In the genomic region with DNA sequence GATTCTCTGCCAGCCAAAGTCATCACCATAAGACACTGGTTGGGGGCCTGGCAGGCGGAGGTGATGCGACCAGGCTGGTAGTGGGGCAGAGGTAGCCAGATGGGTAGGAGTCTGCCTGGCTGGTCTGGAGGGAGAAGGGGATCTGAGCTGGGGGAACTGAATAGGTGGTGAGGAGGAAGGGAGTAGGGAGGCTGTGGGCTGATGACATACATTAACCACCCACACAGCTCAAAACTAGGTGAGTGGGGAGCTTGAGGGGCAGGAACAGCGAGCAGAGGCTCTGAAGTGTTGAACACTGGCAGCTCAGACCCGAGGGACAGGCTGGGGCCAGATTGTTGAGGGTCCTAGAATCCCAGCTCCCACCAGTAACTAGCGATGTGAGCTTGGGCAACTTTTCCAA, we compare ENCODE assay signal across 24 cellular contexts.
DNase-seq lines count a peak whose midpoint lies in the region; ATAC-seq and TF ChIP-seq lines count a peak whose summit lies in the region.
"Had no signal": no experiment of that assay in that cellular context is flagged by ENCODE, and none has a peak within 500 bp of the region (broad histone marks: within the 10 kb centered on the region; RNA-seq: fewer than 3 reads in every experiment).

No MANE protein-coding gene starts in this region.

- H3K4me3 Mint-ChIP-seq in activated naive CD8-positive, alpha-beta T cell treated with anti-CD3 and anti-CD28 coated beads, Interleukin-2, amount 10 ng/mL, durations not matched to agents 7 days and 5 days: no peak overlapping the region
- H3K4me3 Mint-ChIP-seq in activated naive CD8-positive, alpha-beta T cell treated with anti-CD3 and anti-CD28 coated beads for 36 hours: no peak overlapping the region
- H3K4me3 Mint-ChIP-seq in effector memory CD8-positive, alpha-beta T cell: peak overlapping the region; percentile 27 to 56
- H3K4me3 Mint-ChIP-seq: activated CD8-positive, alpha-beta memory T cell treated with anti-CD3 and anti-CD28 coated beads, Interleukin-2, amount 10 ng/mL, durations not matched to agents 7 days and 5 days; B cell had no signal

- no peaks in the 10 kb centered on the region for H3K27me3 ChIP-seq in psoas muscle (ENCODE audit: insufficient read depth in 3 of 3, low read length in 2 of 3)
- H3K27me3 ChIP-seq: MG63, pancreas had no signal

- in situ Hi-C loops in GM13977 (cut with MboI; ENCODE audit: low pct_unique_long_range_greater_than_20kb, low sequenced_read_pairs, unreplicated experiment): no loop called here

- DNase-seq in activated naive CD8-positive, alpha-beta T cell treated with anti-CD3 and anti-CD28 coated beads, Interleukin-2, amount 10 ng/mL, durations not matched to agents 7 days and 5 days: no peak
- no peak for DNase-seq in activated naive CD8-positive, alpha-beta T cell treated with anti-CD3 and anti-CD28 coated beads for 36 hours
- DNase-seq in effector memory CD8-positive, alpha-beta T cell: no peak
- DNase-seq in psoas muscle (no peak), GM13977 (ENCODE audit: low spot score) (no peak), OCI-M2 (lab: John Stamatoyannopoulos, UW; ENCODE audit: unreplicated experiment) (no peak), NCI-H2227 treated with DMSO at 0.1 percent for 48 hours (lab: John Stamatoyannopoulos, UW) (no peak)
- DNase-seq: activated CD4-positive, alpha-beta T cell treated with anti-CD3 and anti-CD28 coated beads for 4 hours; activated CD8-positive, alpha-beta memory T cell treated with anti-CD3 and anti-CD28 coated beads, Interleukin-2, amount 10 ng/mL, durations not matched to agents 7 days and 5 days; Calu3; hippocampal formation; MG63; NCI-H146; NCI-H748 treated with DMSO at 0.1 percent for 48 hours; pancreas; PC-3; stimulated activated CD4-positive, alpha-beta T cell treated with anti-CD3 and anti-CD28 coated beads, Interleukin-1b, Interleukin-23, amount 100 ng/mL, for 48 hours; stimulated activated naive CD4-positive, alpha-beta T cell treated with Interleukin-2 at 50 U/mL for 16 hours; T-helper 1 cell; trophoblast cell had no signal

- peaks cover 89% of the 10 kb centered on the region for H3K4me1 ChIP-seq in psoas muscle

- H3K27me3 Mint-ChIP-seq in activated naive CD8-positive, alpha-beta T cell treated with anti-CD3 and anti-CD28 coated beads, Interleukin-2, amount 10 ng/mL, durations not matched to agents 7 days and 5 days: peaks cover 23% of the 10 kb centered on the region
- H3K27me3 Mint-ChIP-seq in activated naive CD8-positive, alpha-beta T cell treated with anti-CD3 and anti-CD28 coated beads for 36 hours: peaks cover 35% of the 10 kb centered on the region
- peaks cover 10 to 25% of the 10 kb centered on the region in 2 donors for H3K27me3 Mint-ChIP-seq in effector memory CD8-positive, alpha-beta T cell

- no peaks in the 10 kb centered on the region for H3K9me3 Mint-ChIP-seq in activated naive CD8-positive, alpha-beta T cell treated with anti-CD3 and anti-CD28 coated beads, Interleukin-2, amount 10 ng/mL, durations not matched to agents 7 days and 5 days
- H3K9me3 Mint-ChIP-seq in activated naive CD8-positive, alpha-beta T cell treated with anti-CD3 and anti-CD28 coated beads for 36 hours: no peaks in the 10 kb centered on the region
- no peaks in the 10 kb centered on the region for H3K9me3 Mint-ChIP-seq in effector memory CD8-positive, alpha-beta T cell
- H3K9me3 Mint-ChIP-seq: activated T-helper 2 cell treated with anti-CD3 and anti-CD28 coated beads, Interferon-gamma antibody, Interleukin-2, Interleukin-4, amounts not matched to agents 10 μg/mL and 5 μg/mL and 100 μg/mL, durations not matched to agents 14 hours and 24 hours and 36 hours had no signal

- TF ChIP-seq CTCF in psoas muscle (IDR thresholded peaks at IDR 0.05): no peak
- no peak for TF ChIP-seq CTCF in GM13977 (IDR thresholded peaks at IDR 0.05; ENCODE audit: extremely low read depth, insufficient read depth, missing control alignments)

- POLR2A ChIA-PET in activated naive CD8-positive, alpha-beta T cell treated with anti-CD3 and anti-CD28 coated beads, Interleukin-2, amount 10 ng/mL, durations not matched to agents 7 days and 5 days (lab: Charles Lee): interaction anchor here (1.4 kb wide), 1 partner anchor 34 kb away, joined by 3 read pairs; no protein-coding TSS in a partner anchor

- H3K27ac ChIP-seq in psoas muscle: peak overlapping the region; percentile 6
- H3K27ac ChIP-seq: epithelial cell of prostate, pancreas had no signal

- H3K4me1 Mint-ChIP-seq in activated naive CD8-positive, alpha-beta T cell treated with anti-CD3 and anti-CD28 coated beads, Interleukin-2, amount 10 ng/mL, durations not matched to agents 7 days and 5 days: peaks cover 22% of the 10 kb centered on the region
- peaks cover 7% of the 10 kb centered on the region for H3K4me1 Mint-ChIP-seq in activated naive CD8-positive, alpha-beta T cell treated with anti-CD3 and anti-CD28 coated beads for 36 hours
- H3K4me1 Mint-ChIP-seq in effector memory CD8-positive, alpha-beta T cell (ENCODE audit: low read depth in 2 of 2): peaks cover 38 to 55% of the 10 kb centered on the region in 2 donors

- WGBS in psoas muscle, 3 donors: 85 to 87% (median 86%) methylated on average over 5 of the region's 5 CpGs

- ATAC-seq in activated naive CD8-positive, alpha-beta T cell treated with anti-CD3 and anti-CD28 coated beads, Interleukin-2, amount 10 ng/mL, durations not matched to agents 7 days and 5 days (ENCODE audit: low read depth): no peak
- peak; percentile 63 for ATAC-seq in effector memory CD8-positive, alpha-beta T cell (replicated peaks)
- no peak for ATAC-seq in psoas muscle
- ATAC-seq in GM21737 (IDR thresholded peaks at IDR 0.05; ENCODE audit: unreplicated experiment): no peak
- ATAC-seq: pancreas, PC-3 had no signal

- no peaks in the 10 kb centered on the region for H3K36me3 Mint-ChIP-seq in activated naive CD8-positive, alpha-beta T cell treated with anti-CD3 and anti-CD28 coated beads, Interleukin-2, amount 10 ng/mL, durations not matched to agents 7 days and 5 days
- H3K36me3 Mint-ChIP-seq in activated naive CD8-positive, alpha-beta T cell treated with anti-CD3 and anti-CD28 coated beads for 36 hours: no peaks in the 10 kb centered on the region
- peaks cover 3% of the 10 kb centered on the region for H3K36me3 Mint-ChIP-seq in effector memory CD8-positive, alpha-beta T cell (ENCODE audit: insufficient read depth)
- H3K36me3 Mint-ChIP-seq: activated CD8-positive, alpha-beta memory T cell treated with anti-CD3 and anti-CD28 coated beads, Interleukin-2, amount 10 ng/mL, durations not matched to agents 7 days and 5 days had no signal

- no peaks in the 10 kb centered on the region for H3K9me3 ChIP-seq in psoas muscle
- H3K9me3 ChIP-seq: MG63, pancreas had no signal

- no peak overlapping the region for H3K4me3 ChIP-seq in psoas muscle
- H3K4me3 ChIP-seq: MG63, pancreas had no signal

- no peaks in the 10 kb centered on the region for H3K36me3 ChIP-seq in psoas muscle (ENCODE audit: insufficient read depth in 1 of 2, low read depth in 1 of 2)
- H3K36me3 ChIP-seq: MG63, pancreas had no signal

- peak overlapping the region; percentile 3 for H3K27ac Mint-ChIP-seq in activated naive CD8-positive, alpha-beta T cell treated with anti-CD3 and anti-CD28 coated beads, Interleukin-2, amount 10 ng/mL, durations not matched to agents 7 days and 5 days
- H3K27ac Mint-ChIP-seq in activated naive CD8-positive, alpha-beta T cell treated with anti-CD3 and anti-CD28 coated beads for 36 hours: no peak overlapping the region
- H3K27ac Mint-ChIP-seq in effector memory CD8-positive, alpha-beta T cell: peak overlapping the region; percentile 89 to 91
- H3K27ac Mint-ChIP-seq: activated CD8-positive, alpha-beta memory T cell treated with anti-CD3 and anti-CD28 coated beads, Interleukin-2, amount 10 ng/mL, durations not matched to agents 7 days and 5 days; activated T-helper 2 cell treated with anti-CD3 and anti-CD28 coated beads, Interferon-gamma antibody, Interleukin-2, Interleukin-4, amounts not matched to agents 10 μg/mL and 5 μg/mL and 100 μg/mL, durations not matched to agents 14 hours and 24 hours and 36 hours; B cell had no signal

- intact Hi-C loops in psoas muscle (cut with DNase I): no loop called here

Comparison
In these comparisons a context has a peak if more than half of its experiments do, and no peak if none do; other contexts are left out.
1. H3K4me3 Mint-ChIP-seq: peak in effector memory CD8-positive, alpha-beta T cell (2 of 2); none in activated naive CD8-positive, alpha-beta T cell treated with anti-CD3 and anti-CD28 coated beads, Interleukin-2, amount 10 ng/mL, durations not matched to agents 7 days and 5 days (single experiment) and activated naive CD8-positive, alpha-beta T cell treated with anti-CD3 and anti-CD28 coated beads for 36 hours (single experiment).